In the genomic region with DNA sequence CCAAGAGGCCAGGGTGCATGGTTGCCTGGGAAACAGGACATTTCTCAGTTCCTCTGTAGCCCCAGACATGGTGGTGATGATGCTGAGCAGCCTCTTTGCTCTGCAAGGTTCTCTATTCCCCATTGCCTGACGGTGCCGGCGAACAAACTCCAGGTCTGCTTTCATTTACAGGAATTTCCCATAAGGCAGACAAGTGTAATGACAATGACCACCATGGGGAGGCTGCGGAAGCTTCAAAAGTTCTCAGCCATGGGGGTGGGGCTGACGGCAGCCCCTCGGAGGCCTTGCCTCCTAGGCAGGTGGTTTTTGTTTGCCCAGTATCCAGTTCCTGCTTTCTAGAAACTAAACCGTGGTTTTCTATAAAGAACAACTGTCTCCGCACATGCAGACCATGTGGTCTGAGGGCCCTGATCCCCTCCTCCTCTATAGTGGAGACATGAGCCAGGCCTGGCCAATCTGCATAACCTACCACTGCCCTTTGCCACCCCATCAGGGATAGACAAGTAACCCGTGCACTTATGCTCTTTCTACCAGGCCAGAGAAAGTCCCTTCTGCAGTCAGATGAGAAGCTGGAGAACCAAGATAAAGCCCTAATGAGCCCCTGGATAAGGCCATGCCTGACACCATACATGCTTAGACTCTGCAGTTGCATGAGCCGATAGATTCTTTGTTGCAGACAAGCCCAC, we compare ENCODE assay signal across 9 cellular contexts. TPM values are rescaled to one million over a fixed set of nuclear protein-coding genes. Genes with fewer than 3 reads are reported as not detected.
DNase-seq lines count a peak whose midpoint lies in the region; ATAC-seq lines count a peak whose summit lies in the region.
"Had no signal": no experiment of that assay in that cellular context is flagged by ENCODE, and none has a peak within 500 bp of the region (broad histone marks: within the 10 kb centered on the region; RNA-seq: fewer than 3 reads in every experiment).

No MANE protein-coding gene starts in this region.

- peak overlapping the region in 4 of 10 donors; percentile 15 to 40 (median 33) for H3K27ac Mint-ChIP-seq in naive thymus-derived CD8-positive, alpha-beta T cell

- DNase-seq in NCI-H82 (lab: John Stamatoyannopoulos, UW) = peak; percentile 35
- DNase-seq in NCI-H82 treated with DMSO at 0.1 percent for 48 hours (lab: John Stamatoyannopoulos, UW; ENCODE audit: unreplicated experiment) = no peak
- peak; percentile 30 for DNase-seq in OCI-M2 (lab: John Stamatoyannopoulos, UW; ENCODE audit: unreplicated experiment)
- no peak for DNase-seq in EL
- DNase-seq in naive thymus-derived CD8-positive, alpha-beta T cell = no peak
- DNase-seq in stimulated activated naive CD4-positive, alpha-beta T cell (lab: John Stamatoyannopoulos, UW) = no peak

- H3K27me3 Mint-ChIP-seq in naive thymus-derived CD8-positive, alpha-beta T cell = no peaks in the 10 kb centered on the region

- H3K36me3 Mint-ChIP-seq in naive thymus-derived CD8-positive, alpha-beta T cell = peaks cover 0 to 11% (median 5%) of the 10 kb centered on the region in 3 donors
- H3K36me3 Mint-ChIP-seq: T-cell had no signal

- H3K27ac ChIP-seq in rectal smooth muscle tissue (ENCODE audit: low read depth, low read length) = peak overlapping the region; percentile 30

- no peak overlapping the region for H3K4me3 Mint-ChIP-seq in naive thymus-derived CD8-positive, alpha-beta T cell
- H3K4me3 Mint-ChIP-seq: T-cell had no signal

- peaks cover 36% of the 10 kb centered on the region for H3K36me3 ChIP-seq in rectal smooth muscle tissue (ENCODE audit: control insufficient read depth, insufficient read depth, low read length)

- POLR2A ChIA-PET in naive thymus-derived CD8-positive, alpha-beta T cell (lab: Charles Lee) = no interaction called here

- H3K4me3 ChIP-seq in rectal smooth muscle tissue (ENCODE audit: low read length) = no peak overlapping the region

- H3K4me1 ChIP-seq in rectal smooth muscle tissue (ENCODE audit: control insufficient read depth, insufficient read depth, low read length) = peaks cover 7% of the 10 kb centered on the region

- ATAC-seq in HG03066 (IDR thresholded peaks at IDR 0.05; ENCODE audit: low read depth, unreplicated experiment) = peak; percentile 78
- no peak for ATAC-seq in naive thymus-derived CD8-positive, alpha-beta T cell

- H3K4me1 Mint-ChIP-seq in naive thymus-derived CD8-positive, alpha-beta T cell = peaks cover 0 to 12% (median 1%) of the 10 kb centered on the region in 4 donors
- H3K4me1 Mint-ChIP-seq: T-cell had no signal

- no peaks in the 10 kb centered on the region for H3K27me3 ChIP-seq in rectal smooth muscle tissue (ENCODE audit: control insufficient read depth, insufficient read depth, low read length)

- H3K9me3 Mint-ChIP-seq in naive thymus-derived CD8-positive, alpha-beta T cell = no peaks in the 10 kb centered on the region
- H3K9me3 Mint-ChIP-seq: T-cell had no signal

- H3K9ac ChIP-seq in rectal smooth muscle tissue (ENCODE audit: low read length) = no peak overlapping the region

RNA-seq across cellular contexts. Expression of a gene that starts 54.0 kb away (rescaled TPM):
- not detected for total RNA-seq in naive thymus-derived CD8-positive, alpha-beta T cell
- not detected for polyA plus RNA-seq in naive thymus-derived CD8-positive, alpha-beta T cell

Comparison
In these comparisons a context has a peak if more than half of its experiments do, and no peak if none do; other contexts are left out.
1. DNase-seq: peak in NCI-H82 (single experiment) and OCI-M2 (single experiment); none in NCI-H82 treated with DMSO at 0.1 percent for 48 hours (single experiment), EL (single experiment), naive thymus-derived CD8-positive, alpha-beta T cell (0 of 10) and stimulated activated naive CD4-positive, alpha-beta T cell (0 of 6).